ENCODE assay signal across 9 cellular contexts in the genomic region with DNA sequence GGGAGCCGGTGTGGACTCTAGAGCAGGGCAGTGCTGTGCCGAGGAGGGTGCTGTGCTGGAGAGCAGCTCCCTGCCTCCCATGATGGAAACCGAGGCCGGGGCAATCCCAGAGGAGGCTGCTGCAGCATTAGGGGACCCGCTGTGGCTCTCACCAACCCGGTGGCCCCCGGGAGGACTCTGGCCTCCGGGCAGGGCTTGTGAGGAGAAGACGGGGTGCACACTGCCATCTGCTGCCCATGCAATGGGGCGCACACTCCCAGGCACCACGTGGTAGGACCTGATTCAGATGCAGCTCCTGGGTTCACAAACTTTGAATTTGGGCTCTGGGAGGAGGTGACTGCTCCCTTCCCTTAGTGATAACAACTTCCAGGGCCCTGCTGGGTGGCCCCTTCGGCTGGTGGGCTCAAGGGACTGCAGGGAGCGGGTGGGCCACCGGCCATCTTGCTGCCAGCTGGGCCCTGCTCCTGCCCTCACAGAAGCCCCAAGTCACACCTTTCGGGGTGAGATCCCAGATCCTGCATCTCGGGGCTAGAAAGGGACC.
DNase-seq lines count a peak whose midpoint lies in the region; ATAC-seq and TF ChIP-seq lines count a peak whose summit lies in the region.
"Had no signal": no experiment of that assay in that cellular context is flagged by ENCODE, and none has a peak within 500 bp of the region (broad histone marks: within the 10 kb centered on the region; RNA-seq: fewer than 3 reads in every experiment).

No MANE protein-coding gene starts in this region.

- ATAC-seq in activated CD8-positive, alpha-beta memory T cell treated with anti-CD3 and anti-CD28 coated beads, Interleukin-2, amount 10 ng/mL, durations not matched to agents 7 days and 5 days, result peak; percentile 36
- ATAC-seq in thoracic aorta (ENCODE audit: insufficient number of reproducible peaks, low FRiP score, low read depth) (no peak), GM19328 (IDR thresholded peaks at IDR 0.05; ENCODE audit: unreplicated experiment) (no peak)

- CTCF ChIA-PET in activated CD8-positive, alpha-beta memory T cell treated with anti-CD3 and anti-CD28 coated beads, Interleukin-2, amount 10 ng/mL, durations not matched to agents 7 days and 5 days (lab: Charles Lee), result interaction anchor here (1.0 kb wide), 1 partner anchor 228 kb away, joined by 3 read pairs; no protein-coding TSS in a partner anchor

- H3K27me3 Mint-ChIP-seq in activated CD8-positive, alpha-beta memory T cell treated with anti-CD3 and anti-CD28 coated beads, Interleukin-2, amount 10 ng/mL, durations not matched to agents 7 days and 5 days, result no peaks in the 10 kb centered on the region

- H3K27ac ChIP-seq in Peyer's patch (no peak overlapping the region), thoracic aorta (peak overlapping the region; percentile 99 to 100)

- no peaks in the 10 kb centered on the region for H3K36me3 Mint-ChIP-seq in activated CD8-positive, alpha-beta memory T cell treated with anti-CD3 and anti-CD28 coated beads, Interleukin-2, amount 10 ng/mL, durations not matched to agents 7 days and 5 days

- no peak for TF ChIP-seq POLR2A in Peyer's patch (IDR thresholded peaks at IDR 0.05)

- H3K4me1 Mint-ChIP-seq in activated CD8-positive, alpha-beta memory T cell treated with anti-CD3 and anti-CD28 coated beads, Interleukin-2, amount 10 ng/mL, durations not matched to agents 7 days and 5 days, result no peaks in the 10 kb centered on the region

- H3K9me3 Mint-ChIP-seq in activated CD8-positive, alpha-beta memory T cell treated with anti-CD3 and anti-CD28 coated beads, Interleukin-2, amount 10 ng/mL, durations not matched to agents 7 days and 5 days (ENCODE audit: low read depth), result no peaks in the 10 kb centered on the region

- no peaks in the 10 kb centered on the region for H3K27me3 ChIP-seq in Peyer's patch
- H3K27me3 ChIP-seq in thoracic aorta (replicated peaks; ENCODE audit: insufficient read depth), result no peaks in the 10 kb centered on the region

- no peak for DNase-seq in activated CD8-positive, alpha-beta memory T cell treated with anti-CD3 and anti-CD28 coated beads, Interleukin-2, amount 10 ng/mL, durations not matched to agents 7 days and 5 days
- DNase-seq in activated CD8-positive, alpha-beta memory T cell treated with anti-CD3 and anti-CD28 coated beads, Interleukin-2, amount 50 U/mL, for 4 hours, result no peak
- DNase-seq in Peyer's patch (peak in 2 of 3 donors; percentile 63 to 79), fibroblast of peridontal ligament (ENCODE audit: extremely low read depth) (peak; percentile 14), thoracic aorta (ENCODE audit: low spot score) (no peak), C1 segment of cervical spinal cord (lab: John Stamatoyannopoulos, UW) (no peak)
- no peak for DNase-seq in activated CD8-positive, alpha-beta memory T cell treated with anti-CD3 and anti-CD28 coated beads, Interleukin-2, amount 50 U/mL, for 48 hours
- DNase-seq: stimulated activated naive CD4-positive, alpha-beta T cell treated with Interleukin-2 at 50 U/mL for 16 hours had no signal

- H3K27ac Mint-ChIP-seq in activated CD8-positive, alpha-beta memory T cell treated with anti-CD3 and anti-CD28 coated beads, Interleukin-2, amount 10 ng/mL, durations not matched to agents 7 days and 5 days, result no peak overlapping the region

- H3K4me1 ChIP-seq in Peyer's patch (peaks cover 0 to 33% (median 3%) of the 10 kb centered on the region in 4 donors), thoracic aorta (ENCODE audit: control insufficient read depth in 1 of 2, low read depth in 2 of 2) (peaks cover 23 to 82% of the 10 kb centered on the region in 2 donors)

- H3K4me3 Mint-ChIP-seq in activated CD8-positive, alpha-beta memory T cell treated with anti-CD3 and anti-CD28 coated beads, Interleukin-2, amount 10 ng/mL, durations not matched to agents 7 days and 5 days, result no peak overlapping the region

- TF ChIP-seq CTCF in Peyer's patch (IDR thresholded peaks at IDR 0.05) (peak in 4 of 6 experiments; percentile 35 to 78 (median 72)), thoracic aorta (IDR thresholded peaks at IDR 0.05) (no peak)

- H3K4me3 ChIP-seq in Peyer's patch (no peak overlapping the region), thoracic aorta (no peak overlapping the region)

- H3K9me3 ChIP-seq in Peyer's patch (peaks cover 0 to 4% (median 0%) of the 10 kb centered on the region in 4 donors), thoracic aorta (no peaks in the 10 kb centered on the region)

- H3K36me3 ChIP-seq in Peyer's patch, result no peaks in the 10 kb centered on the region
- H3K36me3 ChIP-seq in thoracic aorta, result no peaks in the 10 kb centered on the region

Comparison
In these comparisons a context has a peak if more than half of its experiments do, and no peak if none do; other contexts are left out.
1. DNase-seq: peak in Peyer's patch (2 of 3) and fibroblast of peridontal ligament (single experiment); none in activated CD8-positive, alpha-beta memory T cell treated with anti-CD3 and anti-CD28 coated beads, Interleukin-2, amount 10 ng/mL, durations not matched to agents 7 days and 5 days (single experiment), activated CD8-positive, alpha-beta memory T cell treated with anti-CD3 and anti-CD28 coated beads, Interleukin-2, amount 50 U/mL, for 4 hours (single experiment), thoracic aorta (single experiment), activated CD8-positive, alpha-beta memory T cell treated with anti-CD3 and anti-CD28 coated beads, Interleukin-2, amount 50 U/mL, for 48 hours (single experiment) and C1 segment of cervical spinal cord (0 of 14).
2. H3K27ac ChIP-seq: peak in thoracic aorta (2 of 2); none in Peyer's patch (0 of 4).